8 cellular contexts compared by ENCODE assay signal in genomic region chrX:154401045-154401799, GRCh38. TPM values are rescaled to one million over a fixed set of nuclear protein-coding genes. Genes with fewer than 3 reads are reported as not detected.
A peak's percentile ranks its signal among the peaks of the same experiment; 100 is the strongest.
DNase-seq lines count a peak whose midpoint lies in the region; ATAC-seq and TF ChIP-seq lines count a peak whose summit lies in the region.

No MANE protein-coding gene starts in this region.

- H3F3A ChIP-seq in OCI-LY1 (ENCODE audit: insufficient read depth, low read length): peaks cover 10% of the 10 kb centered on the region

- TF ChIP-seq CTCF in OCI-LY1 (IDR thresholded peaks at IDR 0.05; ENCODE audit: low read length) (no peak), omental fat pad (IDR thresholded peaks at IDR 0.05) (no peak)

- H3K27me3 ChIP-seq in OCI-LY1 (ENCODE audit: insufficient read depth, low read length): no peaks in the 10 kb centered on the region

- H3K4me3 Mint-ChIP-seq in activated T-cell treated with anti-CD3 and anti-CD28 coated beads, Interleukin-2, amount 50 U/mL, for 4 hours: peak overlapping the region; percentile 97
- H3K4me3 Mint-ChIP-seq in central memory CD8-positive, alpha-beta T cell: peak overlapping the region; percentile 48
- peak overlapping the region; percentile 92 for H3K4me3 Mint-ChIP-seq in stimulated activated effector memory CD8-positive, alpha-beta T cell treated with anti-CD3 and anti-CD28 coated beads, Interleukin-12 subunit alpha, Interleukin-12 subunit beta, amount 100 ng/mL, for 72 hours

- no peak overlapping the region for H2AFZ ChIP-seq in OCI-LY1 (ENCODE audit: low read length)

- H3K36me3 Mint-ChIP-seq in activated T-cell treated with anti-CD3 and anti-CD28 coated beads, Interleukin-2, amount 50 U/mL, for 4 hours (ENCODE audit: insufficient read depth): peaks cover 18% of the 10 kb centered on the region
- peaks cover 45% of the 10 kb centered on the region for H3K36me3 Mint-ChIP-seq in central memory CD8-positive, alpha-beta T cell (ENCODE audit: insufficient read depth)
- peaks cover 45% of the 10 kb centered on the region for H3K36me3 Mint-ChIP-seq in stimulated activated effector memory CD8-positive, alpha-beta T cell treated with anti-CD3 and anti-CD28 coated beads, Interleukin-12 subunit alpha, Interleukin-12 subunit beta, amount 100 ng/mL, for 72 hours

- H3K27ac ChIP-seq in OCI-LY1 (ENCODE audit: low read depth, low read length, poor library complexity, severe bottlenecking): peak overlapping the region; percentile 46

- no peak overlapping the region for H3K4me2 ChIP-seq in OCI-LY1 (ENCODE audit: low read length)

- H3K27me3 Mint-ChIP-seq in activated T-cell treated with anti-CD3 and anti-CD28 coated beads, Interleukin-2, amount 50 U/mL, for 4 hours (ENCODE audit: low read depth): no peaks in the 10 kb centered on the region
- no peaks in the 10 kb centered on the region for H3K27me3 Mint-ChIP-seq in central memory CD8-positive, alpha-beta T cell

- no peak for DNase-seq in activated T-cell treated with anti-CD3 and anti-CD28 coated beads, Interleukin-2, amount 50 U/mL, for 4 hours
- no peak for DNase-seq in activated T-cell treated with anti-CD3 and anti-CD28 coated beads for 4 hours
- DNase-seq in central memory CD8-positive, alpha-beta T cell (ENCODE audit: low spot score in 2 of 2): no peak
- no peak for DNase-seq in stimulated activated effector memory CD8-positive, alpha-beta T cell treated with anti-CD3 and anti-CD28 coated beads, Interleukin-12 subunit alpha, Interleukin-12 subunit beta, amount 100 ng/mL, for 72 hours (ENCODE audit: low spot score in 2 of 2)
- no peak for DNase-seq in GF-D8 (lab: John Stamatoyannopoulos, UW)
- DNase-seq in omental fat pad (ENCODE audit: low spot score): no peak
- DNase-seq in SIG-M5 treated with dmso at 0.1 percent for 504 hours (lab: John Stamatoyannopoulos, UW; ENCODE audit: unreplicated experiment): no peak

- H3K4me1 ChIP-seq in OCI-LY1 (ENCODE audit: insufficient read depth, low read length, severe bottlenecking): peaks cover 22% of the 10 kb centered on the region

- ATAC-seq in activated T-cell treated with anti-CD3 and anti-CD28 coated beads, Interleukin-2, amount 50 U/mL, for 4 hours: peak in 1 of 2 donors; percentile 3
- no peak for ATAC-seq in central memory CD8-positive, alpha-beta T cell (replicated peaks; ENCODE audit: extremely low read depth, poor library complexity, severe bottlenecking)
- peak; percentile 0 for ATAC-seq in stimulated activated effector memory CD8-positive, alpha-beta T cell treated with anti-CD3 and anti-CD28 coated beads, Interleukin-12 subunit alpha, Interleukin-12 subunit beta, amount 100 ng/mL, for 72 hours
- no peak for ATAC-seq in omental fat pad (ENCODE audit: low FRiP score)

- no peak overlapping the region for H3K27ac Mint-ChIP-seq in central memory CD8-positive, alpha-beta T cell (ENCODE audit: low read depth)
- H3K27ac Mint-ChIP-seq in stimulated activated effector memory CD8-positive, alpha-beta T cell treated with anti-CD3 and anti-CD28 coated beads, Interleukin-12 subunit alpha, Interleukin-12 subunit beta, amount 100 ng/mL, for 72 hours: peak overlapping the region; percentile 100

- H3K9me3 ChIP-seq in OCI-LY1 (ENCODE audit: low read length): no peaks in the 10 kb centered on the region

- H3K36me3 ChIP-seq in OCI-LY1 (ENCODE audit: insufficient read depth, low read length): peaks cover 34% of the 10 kb centered on the region

- peaks cover 3% of the 10 kb centered on the region; the same call in 1 of the 2 replicates for H3K79me2 ChIP-seq in OCI-LY1 (ENCODE audit: insufficient read depth, low read length)

- no peak overlapping the region for H3K4me3 ChIP-seq in OCI-LY1 (ENCODE audit: low read depth, low read length, poor library complexity, severe bottlenecking)

- no peaks in the 10 kb centered on the region for H4K20me1 ChIP-seq in OCI-LY1 (ENCODE audit: insufficient read depth, low read length)

- peaks cover 10% of the 10 kb centered on the region for H3K4me1 Mint-ChIP-seq in activated T-cell treated with anti-CD3 and anti-CD28 coated beads, Interleukin-2, amount 50 U/mL, for 4 hours (ENCODE audit: low read depth)
- peaks cover 18% of the 10 kb centered on the region for H3K4me1 Mint-ChIP-seq in central memory CD8-positive, alpha-beta T cell
- H3K4me1 Mint-ChIP-seq in stimulated activated effector memory CD8-positive, alpha-beta T cell treated with anti-CD3 and anti-CD28 coated beads, Interleukin-12 subunit alpha, Interleukin-12 subunit beta, amount 100 ng/mL, for 72 hours: peaks cover 22% of the 10 kb centered on the region

- no peak overlapping the region for H3K9ac ChIP-seq in OCI-LY1 (ENCODE audit: low read length)

- no peaks in the 10 kb centered on the region for H3K9me3 Mint-ChIP-seq in activated T-cell treated with anti-CD3 and anti-CD28 coated beads, Interleukin-2, amount 50 U/mL, for 4 hours
- H3K9me3 Mint-ChIP-seq in central memory CD8-positive, alpha-beta T cell: no peaks in the 10 kb centered on the region
- H3K9me3 Mint-ChIP-seq in stimulated activated effector memory CD8-positive, alpha-beta T cell treated with anti-CD3 and anti-CD28 coated beads, Interleukin-12 subunit alpha, Interleukin-12 subunit beta, amount 100 ng/mL, for 72 hours: no peaks in the 10 kb centered on the region

- no peaks in the 10 kb centered on the region for H3K9me2 ChIP-seq in OCI-LY1 (ENCODE audit: low read depth, low read length)

RNA-seq across cellular contexts. Expression of gene RPL10, which starts 3.0 kb away (rescaled TPM):
- 1,000 to 10,000 TPM; 3,297 to 3,503 (median 3,452) TPM for total RNA-seq in activated T-cell treated with anti-CD3 and anti-CD28 coated beads, Interleukin-2, amount 50 U/mL, for 4 hours
- 1,000 to 10,000 TPM; 6,220 to 8,957 (median 7,673) TPM for total RNA-seq in omental fat pad

RNA-seq across cellular contexts. Expression of gene DNASE1L1, which starts 7.8 kb away (rescaled TPM):
- total RNA-seq in activated T-cell treated with anti-CD3 and anti-CD28 coated beads, Interleukin-2, amount 50 U/mL, for 4 hours: 1 to 10 TPM; 4.0 to 7.3 (median 5.1) TPM
- 10 to 100 TPM; 33.4 to 47.3 (median 38.8) TPM for total RNA-seq in omental fat pad

RNA-seq across cellular contexts. Expression of gene TAFAZZIN, which starts 10.1 kb away (rescaled TPM):
- total RNA-seq in activated T-cell treated with anti-CD3 and anti-CD28 coated beads, Interleukin-2, amount 50 U/mL, for 4 hours: 10 to 100 TPM; 37.9 to 39.3 (median 38.2) TPM
- total RNA-seq in omental fat pad: 10 to 100 TPM; 20.8 to 76.3 (median 33.1) TPM

RNA-seq across cellular contexts. Expression of gene EMD, which starts 22.1 kb away (rescaled TPM):
- 100 to 1,000 TPM; 107 to 113 (median 111) TPM for total RNA-seq in activated T-cell treated with anti-CD3 and anti-CD28 coated beads, Interleukin-2, amount 50 U/mL, for 4 hours
- total RNA-seq in omental fat pad: 10 to 100 TPM; 25.7 to 61.8 (median 53.2) TPM

RNA-seq across cellular contexts. Expression of gene FLNA, which starts 26.8 kb away (rescaled TPM):
- 100 to 1,000 TPM; 765 to 924 (median 866) TPM for total RNA-seq in activated T-cell treated with anti-CD3 and anti-CD28 coated beads, Interleukin-2, amount 50 U/mL, for 4 hours
- total RNA-seq in omental fat pad: 1,000 to 10,000 TPM in 1 of 4 donors, 100 to 1,000 TPM in 3; 496 to 1,133 (median 729) TPM

Comparison
In these comparisons a context has a peak if more than half of its experiments do, and no peak if none do; other contexts are left out.
1. RNA of gene DNASE1L1, which starts 7.8 kb away (total RNA-seq): 33.4 to 47.3 TPM in omental fat pad; 4.0 to 7.3 TPM in activated T-cell treated with anti-CD3 and anti-CD28 coated beads, Interleukin-2, amount 50 U/mL, for 4 hours; every median in the first group is over 4 times any median in the second.
2. Peak in every context shown above with its lines, with median percentiles within 50 percentile points of each other: H3K4me3 Mint-ChIP-seq.